Comparison of ENCODE assay signal across 8 cellular contexts in genomic region chr4:40550900-40551546, GRCh38.
DNase-seq lines count a peak whose midpoint lies in the region; ATAC-seq, FAIRE-seq and TF ChIP-seq lines count a peak whose summit lies in the region.

No MANE protein-coding gene starts in this region.

- H3K4me1 Mint-ChIP-seq in CD4-positive, alpha-beta T cell (ENCODE audit: low read depth), result peaks cover 12% of the 10 kb centered on the region

- H3K4me1 ChIP-seq in tibial artery, result no peaks in the 10 kb centered on the region

- no peaks in the 10 kb centered on the region for H3K36me3 ChIP-seq in tibial artery

- H3K27me3 Mint-ChIP-seq in CD4-positive, alpha-beta T cell, result no peaks in the 10 kb centered on the region

- H3K27ac Mint-ChIP-seq in CD4-positive, alpha-beta T cell, result peak overlapping the region; percentile 87

- H3K4me3 Mint-ChIP-seq in CD4-positive, alpha-beta T cell, result peak overlapping the region; percentile 87

- peak; percentile 88 for ATAC-seq in CD4-positive, alpha-beta T cell (ENCODE audit: poor library complexity)
- ATAC-seq in HG02970 (IDR thresholded peaks at IDR 0.05; ENCODE audit: low FRiP score, unreplicated experiment), result peak; percentile 51

- FAIRE-seq in GM18507 (lab: Jason Lieb, UNC) (peak; percentile 89), islet of Langerhans (lab: Jason Lieb, UNC) (peak; percentile 95)

- CTCF ChIA-PET in CD4-positive, alpha-beta T cell (lab: Charles Lee), result interaction anchor here (1.4 kb wide), 1 partner anchor 226 kb away, joined by 3 read pairs; no protein-coding TSS in a partner anchor

- no peaks in the 10 kb centered on the region for H3K9me3 ChIP-seq in CD4-positive, alpha-beta T cell (ENCODE audit: control insufficient read depth, low read length)
- H3K9me3 ChIP-seq in tibial artery, result no peaks in the 10 kb centered on the region

- peak overlapping the region; percentile 25 to 31 for H3K4me3 ChIP-seq in tibial artery

- POLR2A ChIA-PET in CD4-positive, alpha-beta T cell (lab: Charles Lee), result interaction anchor here (0.7 to 1.1 kb wide), 2 partner anchors 429 to 495 kb away, joined by 4 to 6 read pairs; no protein-coding TSS in a partner anchor

- TF ChIP-seq CTCF in CD4-positive, alpha-beta T cell (IDR thresholded peaks at IDR 0.05), result peak; percentile 33
- peak in 1 of 2 experiments; percentile 7 for TF ChIP-seq CTCF in tibial artery (IDR thresholded peaks at IDR 0.05)

- H3K27ac ChIP-seq in CD4-positive, alpha-beta T cell (ENCODE audit: low read depth, low read length), result peak overlapping the region; percentile 40
- peak overlapping the region in 1 of 2 donors; percentile 20 for H3K27ac ChIP-seq in tibial artery

- peak in 6 of 10 experiments; percentile 1 to 8 (median 5) for DNase-seq in CD4-positive, alpha-beta T cell
- DNase-seq in GM18507 (ENCODE audit: extremely low spot score, insufficient read length, low read depth) (no peak), NCI-H2227 treated with DMSO at 0.1 percent for 48 hours (lab: John Stamatoyannopoulos, UW) (peak; percentile 4), amniotic epithelial cell (ENCODE audit: low read depth) (peak; percentile 73), tibial artery (no peak), head of caudate nucleus (no peak)

- intact Hi-C loops in CD4-positive, alpha-beta T cell (cut with DNase I, micrococcal nuclease), result loop anchor here (2.0 to 10.0 kb wide), 4 partner anchors 376 to 496 kb away; partner anchors contain the start of gene N4BP2 (in 2 of the 2)
- intact Hi-C loops in tibial artery (cut with DNase I; ENCODE audit: low total_unique reads), result no loop called here
- intact Hi-C loops in head of caudate nucleus (cut with DNase I), result no loop called here

- H3K9me3 Mint-ChIP-seq in CD4-positive, alpha-beta T cell, result no peaks in the 10 kb centered on the region

- no peaks in the 10 kb centered on the region for H3K36me3 Mint-ChIP-seq in CD4-positive, alpha-beta T cell (ENCODE audit: low read depth)

- H3K27me3 ChIP-seq in CD4-positive, alpha-beta T cell (ENCODE audit: control insufficient read depth, insufficient read depth, low read length), result no peaks in the 10 kb centered on the region
- H3K27me3 ChIP-seq in tibial artery, result peaks cover 0 to 3% of the 10 kb centered on the region in 2 donors

Comparison
In these comparisons a context has a peak if more than half of its experiments do, and no peak if none do; other contexts are left out.
1. DNase-seq: peak in CD4-positive, alpha-beta T cell (6 of 10), NCI-H2227 treated with DMSO at 0.1 percent for 48 hours (single experiment) and amniotic epithelial cell (single experiment); none in GM18507 (single experiment), tibial artery (0 of 2) and head of caudate nucleus (0 of 42).
2. intact Hi-C loops: an anchor here in CD4-positive, alpha-beta T cell (2.0 to 10.0 kb wide); none called in tibial artery and head of caudate nucleus.